1 cellular context compared by ENCODE assay signal in genomic region chr15:40696228-40696627, GRCh38.
TF ChIP-seq lines count a peak whose summit lies in the region.

No MANE protein-coding gene starts in this region.

TF ChIP-seq in GM12878, 131 proteins besides CTCF, POLR2A, EP300 and RAD21:
- TF ChIP-seq REST (IDR thresholded peaks at IDR 0.05; ENCODE audit: low read depth, low read length) (no peak), TBL1XR1 (IDR thresholded peaks at IDR 0.05; ENCODE audit: low read depth, low read length) (no peak), STAT1 (conservative IDR thresholded peaks at IDR 0.05) (no peak), SKIL (IDR thresholded peaks at IDR 0.05; ENCODE audit: low read depth, poor library complexity, severe bottlenecking) (no peak), CHD1 (IDR thresholded peaks at IDR 0.05; ENCODE audit: low read depth, low read length) (no peak), NR2C1 (IDR thresholded peaks at IDR 0.05) (no peak), TCF3 (IDR thresholded peaks at IDR 0.05; ENCODE audit: borderline replicate concordance, insufficient read depth, low read depth, low read length) (no peak), ZNF592 (IDR thresholded peaks at IDR 0.05) (no peak), BACH1 (IDR thresholded peaks at IDR 0.05; ENCODE audit: borderline replicate concordance) (no peak), IRF4 (IDR thresholded peaks at IDR 0.05; ENCODE audit: low read depth, low read length) (no peak)
TF ChIP-seq in GM12878: peak in this region for 0.
